Comparison of ENCODE assay signal across 1 cellular context in the genomic region with DNA sequence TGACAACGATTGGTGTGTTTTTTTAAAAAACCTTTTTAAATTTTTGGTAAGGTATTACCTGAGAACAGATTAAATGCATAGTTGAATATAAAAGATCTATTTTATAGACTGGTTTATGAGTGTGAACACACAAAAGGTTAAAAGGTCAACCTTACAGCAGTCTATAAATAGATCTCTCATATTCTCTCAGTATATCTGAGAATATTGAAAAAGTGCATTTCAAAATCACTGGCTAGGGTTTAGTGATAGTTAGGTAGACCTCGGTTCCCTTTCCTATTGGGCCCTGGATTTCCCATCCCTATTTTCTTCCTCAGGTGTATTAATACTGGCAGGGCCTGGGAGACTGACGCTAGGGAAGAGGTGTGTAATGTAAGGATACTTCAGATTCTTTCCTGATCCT.
TF ChIP-seq lines count a peak whose summit lies in the region.

No MANE protein-coding gene starts in this region.

TF ChIP-seq in SK-N-SH treated with all-trans-retinoic acid at 6 μM for 48 hours, 23 proteins besides CTCF, POLR2A, EP300 and RAD21 (continued from another document):
- TF ChIP-seq, protein P1, sequence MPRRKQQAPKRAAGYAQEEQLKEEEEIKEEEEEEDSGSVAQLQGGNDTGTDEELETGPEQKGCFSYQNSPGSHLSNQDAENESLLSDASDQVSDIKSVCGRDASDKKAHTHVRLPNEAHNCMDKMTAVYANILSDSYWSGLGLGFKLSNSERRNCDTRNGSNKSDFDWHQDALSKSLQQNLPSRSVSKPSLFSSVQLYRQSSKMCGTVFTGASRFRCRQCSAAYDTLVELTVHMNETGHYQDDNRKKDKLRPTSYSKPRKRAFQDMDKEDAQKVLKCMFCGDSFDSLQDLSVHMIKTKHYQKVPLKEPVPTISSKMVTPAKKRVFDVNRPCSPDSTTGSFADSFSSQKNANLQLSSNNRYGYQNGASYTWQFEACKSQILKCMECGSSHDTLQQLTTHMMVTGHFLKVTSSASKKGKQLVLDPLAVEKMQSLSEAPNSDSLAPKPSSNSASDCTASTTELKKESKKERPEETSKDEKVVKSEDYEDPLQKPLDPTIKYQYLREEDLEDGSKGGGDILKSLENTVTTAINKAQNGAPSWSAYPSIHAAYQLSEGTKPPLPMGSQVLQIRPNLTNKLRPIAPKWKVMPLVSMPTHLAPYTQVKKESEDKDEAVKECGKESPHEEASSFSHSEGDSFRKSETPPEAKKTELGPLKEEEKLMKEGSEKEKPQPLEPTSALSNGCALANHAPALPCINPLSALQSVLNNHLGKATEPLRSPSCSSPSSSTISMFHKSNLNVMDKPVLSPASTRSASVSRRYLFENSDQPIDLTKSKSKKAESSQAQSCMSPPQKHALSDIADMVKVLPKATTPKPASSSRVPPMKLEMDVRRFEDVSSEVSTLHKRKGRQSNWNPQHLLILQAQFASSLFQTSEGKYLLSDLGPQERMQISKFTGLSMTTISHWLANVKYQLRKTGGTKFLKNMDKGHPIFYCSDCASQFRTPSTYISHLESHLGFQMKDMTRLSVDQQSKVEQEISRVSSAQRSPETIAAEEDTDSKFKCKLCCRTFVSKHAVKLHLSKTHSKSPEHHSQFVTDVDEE (CRISPR knock-in tag; IDR thresholded peaks at IDR 0.05) = no peak
- no peak for TF ChIP-seq RARB (CRISPR knock-in tag; IDR thresholded peaks at IDR 0.05)
- TF ChIP-seq ZNF8 (CRISPR knock-in tag; IDR thresholded peaks at IDR 0.05) = no peak
- TF ChIP-seq ZNF565 (CRISPR knock-in tag; conservative IDR thresholded peaks at IDR 0.05; ENCODE audit: low read depth) = no peak
- TF ChIP-seq, protein P2, sequence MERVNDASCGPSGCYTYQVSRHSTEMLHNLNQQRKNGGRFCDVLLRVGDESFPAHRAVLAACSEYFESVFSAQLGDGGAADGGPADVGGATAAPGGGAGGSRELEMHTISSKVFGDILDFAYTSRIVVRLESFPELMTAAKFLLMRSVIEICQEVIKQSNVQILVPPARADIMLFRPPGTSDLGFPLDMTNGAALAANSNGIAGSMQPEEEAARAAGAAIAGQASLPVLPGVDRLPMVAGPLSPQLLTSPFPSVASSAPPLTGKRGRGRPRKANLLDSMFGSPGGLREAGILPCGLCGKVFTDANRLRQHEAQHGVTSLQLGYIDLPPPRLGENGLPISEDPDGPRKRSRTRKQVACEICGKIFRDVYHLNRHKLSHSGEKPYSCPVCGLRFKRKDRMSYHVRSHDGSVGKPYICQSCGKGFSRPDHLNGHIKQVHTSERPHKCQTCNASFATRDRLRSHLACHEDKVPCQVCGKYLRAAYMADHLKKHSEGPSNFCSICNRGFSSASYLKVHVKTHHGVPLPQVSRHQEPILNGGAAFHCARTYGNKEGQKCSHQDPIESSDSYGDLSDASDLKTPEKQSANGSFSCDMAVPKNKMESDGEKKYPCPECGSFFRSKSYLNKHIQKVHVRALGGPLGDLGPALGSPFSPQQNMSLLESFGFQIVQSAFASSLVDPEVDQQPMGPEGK (CRISPR knock-in tag; IDR thresholded peaks at IDR 0.05; ENCODE audit: borderline replicate concordance) = no peak
- no peak for TF ChIP-seq BACH2 (CRISPR knock-in tag; IDR thresholded peaks at IDR 0.05; ENCODE audit: borderline replicate concordance)
- no peak for TF ChIP-seq ARNTL (CRISPR knock-in tag; IDR thresholded peaks at IDR 0.05; ENCODE audit: borderline replicate concordance, low read depth)
- TF ChIP-seq ZNF70 (CRISPR knock-in tag; IDR thresholded peaks at IDR 0.05) = no peak
